Comparison of ENCODE assay signal across 8 cellular contexts in genomic region chr2:1854747-1855146, GRCh38.
DNase-seq lines count a peak whose midpoint lies in the region; ATAC-seq lines count a peak whose summit lies in the region.

No MANE protein-coding gene starts in this region.

- peak overlapping the region; percentile 72; the same call in 1 of the 2 replicates for H3K4me3 ChIP-seq in iPS-20b (ENCODE audit: low read length)

- no peak for ATAC-seq in HG03442 (IDR thresholded peaks at IDR 0.05; ENCODE audit: unreplicated experiment)
- no peak for ATAC-seq in GM19455 (IDR thresholded peaks at IDR 0.05; ENCODE audit: unreplicated experiment)

- DNase-seq in COLO829 (ENCODE audit: low spot score) (peak; percentile 15), NCI-H1105 (lab: John Stamatoyannopoulos, UW) (peak; percentile 55), astrocyte of the hippocampus (ENCODE audit: low read depth, low spot score) (peak; percentile 88), superior temporal gyrus (ENCODE audit: extremely low spot score) (peak; percentile 92), T-helper 9 cell (no peak)

- peaks cover 10% of the 10 kb centered on the region; the same call in 1 of the 2 replicates for H3K27me3 ChIP-seq in iPS-20b (ENCODE audit: insufficient read depth, low read length)

- H3K9me3 ChIP-seq in iPS-20b (ENCODE audit: insufficient read depth, low read depth, low read length) = no peaks in the 10 kb centered on the region

- no peak overlapping the region for H3K9ac ChIP-seq in iPS-20b (ENCODE audit: low read depth, low read length)

- no peaks in the 10 kb centered on the region for H3K4me1 ChIP-seq in iPS-20b (ENCODE audit: insufficient read depth, low read length)

- H3K27ac ChIP-seq in iPS-20b (ENCODE audit: low read length) = no peak overlapping the region

- H3K36me3 ChIP-seq in iPS-20b (ENCODE audit: insufficient read depth, low read depth, low read length) = no peaks in the 10 kb centered on the region
